In genomic region chr10:103564116-103564501, GRCh38 we compare ENCODE assay signal across 7 cellular contexts.
"Had no signal": no experiment of that assay in that cellular context is flagged by ENCODE, and none has a peak within 500 bp of the region (broad histone marks: within the 10 kb centered on the region; RNA-seq: fewer than 3 reads in every experiment).

No MANE protein-coding gene starts in this region.

- H3K36me3 Mint-ChIP-seq: activated naive CD8-positive, alpha-beta T cell treated with anti-CD3 and anti-CD28 coated beads, Interleukin-2, amount 10 ng/mL, durations not matched to agents 7 days and 5 days; stimulated activated naive B cell treated with anti-CD40 and anti-IgM and Interleukin-4, amounts not matched to agents 10 μg/mL and 1 μg/mL and 100 μg/mL, for 72 hours had no signal

- H3K27me3 ChIP-seq: ovary had no signal

- DNase-seq: cortex of kidney; foreskin keratinocyte; ovary; stimulated activated naive B cell treated with anti-CD40 and anti-IgM and Interleukin-4, amounts not matched to agents 10 μg/mL and 1 μg/mL and 100 μg/mL, for 72 hours had no signal

- H3K4me3 ChIP-seq: ovary had no signal

- H3K27ac Mint-ChIP-seq: activated naive CD8-positive, alpha-beta T cell treated with anti-CD3 and anti-CD28 coated beads, Interleukin-2, amount 10 ng/mL, durations not matched to agents 7 days and 5 days; activated T-helper 1 cell treated with anti-CD3 and anti-CD28 coated beads, Interleukin-12 subunit alpha, Interleukin-12 subunit beta, Interleukin-2, Interleukin-4 antibody, amounts not matched to agents 30 ng/mL and 10 ng/mL and 1 ng/mL, durations not matched to agents 14 hours and 24 hours and 36 hours; stimulated activated naive B cell treated with anti-CD40 and anti-IgM and Interleukin-4, amounts not matched to agents 10 μg/mL and 1 μg/mL and 100 μg/mL, for 72 hours had no signal

- H3K9me3 Mint-ChIP-seq: activated naive CD8-positive, alpha-beta T cell treated with anti-CD3 and anti-CD28 coated beads, Interleukin-2, amount 10 ng/mL, durations not matched to agents 7 days and 5 days; activated T-helper 1 cell treated with anti-CD3 and anti-CD28 coated beads, Interleukin-12 subunit alpha, Interleukin-12 subunit beta, Interleukin-2, Interleukin-4 antibody, amounts not matched to agents 30 ng/mL and 10 ng/mL and 1 ng/mL, durations not matched to agents 14 hours and 24 hours and 36 hours had no signal

- H3K4me1 ChIP-seq: foreskin keratinocyte had no signal

- H3K9me3 ChIP-seq: ovary had no signal

- H3K4me1 Mint-ChIP-seq: activated naive CD8-positive, alpha-beta T cell treated with anti-CD3 and anti-CD28 coated beads, Interleukin-2, amount 10 ng/mL, durations not matched to agents 7 days and 5 days had no signal

- H3K27ac ChIP-seq: brain microvascular endothelial cell, foreskin keratinocyte, ovary had no signal

- H3K4me3 Mint-ChIP-seq: activated naive CD8-positive, alpha-beta T cell treated with anti-CD3 and anti-CD28 coated beads, Interleukin-2, amount 10 ng/mL, durations not matched to agents 7 days and 5 days; activated T-helper 1 cell treated with anti-CD3 and anti-CD28 coated beads, Interleukin-12 subunit alpha, Interleukin-12 subunit beta, Interleukin-2, Interleukin-4 antibody, amounts not matched to agents 30 ng/mL and 10 ng/mL and 1 ng/mL, durations not matched to agents 14 hours and 24 hours and 36 hours; stimulated activated naive B cell treated with anti-CD40 and anti-IgM and Interleukin-4, amounts not matched to agents 10 μg/mL and 1 μg/mL and 100 μg/mL, for 72 hours had no signal

- H3K36me3 ChIP-seq: brain microvascular endothelial cell, ovary had no signal
